32 cellular contexts compared by ENCODE assay signal in the genomic region with DNA sequence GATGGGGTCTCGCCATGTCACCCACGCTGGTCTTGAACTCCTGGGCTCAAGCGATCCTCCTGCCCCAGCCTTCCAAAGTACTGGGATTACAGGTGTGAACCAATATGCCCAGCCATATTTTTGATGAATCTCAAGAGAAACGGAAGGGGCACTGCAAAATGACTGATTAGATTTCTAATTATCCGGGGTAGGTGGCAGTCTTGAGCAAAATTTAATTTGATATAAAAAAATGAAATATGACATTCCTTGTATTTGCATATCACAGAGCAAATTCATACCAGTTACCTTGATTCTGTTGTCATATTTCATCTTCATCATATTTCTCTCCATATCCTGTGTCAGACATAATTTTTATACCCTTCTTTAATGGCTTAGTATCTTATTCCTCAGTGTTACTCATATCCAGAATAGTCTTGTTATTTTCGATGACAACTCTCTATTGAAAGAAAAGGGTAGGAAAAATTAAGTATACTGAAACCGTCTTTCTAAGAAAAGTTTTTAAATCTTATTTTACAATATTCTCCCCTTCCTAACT.
"Had no signal": no experiment of that assay in that cellular context is flagged by ENCODE, and none has a peak within 500 bp of the region (broad histone marks: within the 10 kb centered on the region; RNA-seq: fewer than 3 reads in every experiment).

No MANE protein-coding gene starts in this region.

- H3K27me3 Mint-ChIP-seq: activated CD8-positive, alpha-beta T cell treated with anti-CD3 and anti-CD28 coated beads for 36 hours; activated naive CD8-positive, alpha-beta T cell treated with anti-CD3 and anti-CD28 coated beads for 36 hours; activated T-helper 17 cell treated with anti-CD3 and anti-CD28 coated beads, Interleukin-2, amount 50 U/mL, for 72 hours had no signal

- H3K4me1 Mint-ChIP-seq: activated CD4-positive, alpha-beta T cell treated with anti-CD3 and anti-CD28 coated beads, Interleukin-2, amount 10 ng/mL, durations not matched to agents 24 days and 14 days; activated naive CD8-positive, alpha-beta T cell treated with anti-CD3 and anti-CD28 coated beads for 36 hours; activated T-helper 17 cell treated with anti-CD3 and anti-CD28 coated beads, Interleukin-2, amount 50 U/mL, for 72 hours had no signal

- ATAC-seq: activated CD8-positive, alpha-beta T cell treated with anti-CD3 and anti-CD28 coated beads for 36 hours; activated T-cell treated with anti-CD3 and anti-CD28 coated beads, Interleukin-2, amount 50 U/mL, for 72 hours; activated T-helper 17 cell treated with anti-CD3 and anti-CD28 coated beads, Interleukin-2, amount 50 U/mL, for 72 hours had no signal

- H3K36me3 ChIP-seq: brain microvascular endothelial cell, SJCRH30, WERI-Rb-1 had no signal

- DNase-seq: activated CD4-positive, alpha-beta T cell treated with anti-CD3 and anti-CD28 coated beads for 1 hour; activated CD4-positive, alpha-beta T cell treated with anti-CD3 and anti-CD28 coated beads, Interleukin-2, amount 10 ng/mL, durations not matched to agents 24 days and 14 days; activated CD4-positive, alpha-beta T cell treated with anti-CD3 and anti-CD28 coated beads, Interleukin-2, amount 50 U/mL, for 4 hours; activated CD4-positive, CD25-positive, alpha-beta regulatory T cell; activated CD8-positive, alpha-beta T cell treated with anti-CD3 and anti-CD28 coated beads for 36 hours; activated effector memory CD4-positive, alpha-beta T cell treated with anti-CD3 and anti-CD28 coated beads, Interleukin-2, amount 50 U/mL, for 16 hours; activated naive CD4-positive, alpha-beta T cell; activated naive CD4-positive, alpha-beta T cell treated with anti-CD3 and anti-CD28 coated beads, Interleukin-2, amount 50 U/mL, for 16 hours; activated naive CD8-positive, alpha-beta T cell treated with anti-CD3 and anti-CD28 coated beads for 36 hours; activated T-cell treated with anti-CD3 and anti-CD28 coated beads, Interleukin-2, amount 50 U/mL, for 1 hour; activated T-cell treated with anti-CD3 and anti-CD28 coated beads, Interleukin-2, amount 50 U/mL, for 72 hours; amniotic stem cell; aorta; brain microvascular endothelial cell; central memory CD4-positive, alpha-beta T cell; KG1; MM.1S; MV-4-11; NCI-H1092; NCI-H1436 treated with DMSO at 0.1 percent for 48 hours; NCI-H1694 treated with DMSO at 0.1 percent for 48 hours; NCI-H2029; NCI-H345; NCI-H524 treated with DMSO at 0.1 percent for 48 hours; SHP77; SJCRH30; SW 1271; T-helper 1 cell; T-helper 2 cell; T-helper 9 cell; WERI-Rb-1 had no signal

- H3K27ac Mint-ChIP-seq: activated CD4-positive, alpha-beta T cell treated with anti-CD3 and anti-CD28 coated beads, Interleukin-2, amount 10 ng/mL, durations not matched to agents 24 days and 14 days; activated CD8-positive, alpha-beta T cell treated with anti-CD3 and anti-CD28 coated beads for 36 hours; activated naive CD8-positive, alpha-beta T cell treated with anti-CD3 and anti-CD28 coated beads for 36 hours; activated T-cell treated with anti-CD3 and anti-CD28 coated beads, Interleukin-2, amount 50 U/mL, for 72 hours; activated T-helper 17 cell treated with anti-CD3 and anti-CD28 coated beads, Interleukin-2, amount 50 U/mL, for 72 hours had no signal

- H3K27ac ChIP-seq: brain microvascular endothelial cell, SJCRH30, WERI-Rb-1 had no signal

- H3K27me3 ChIP-seq: brain microvascular endothelial cell, SJCRH30 had no signal

- H3K4me3 Mint-ChIP-seq: activated CD4-positive, alpha-beta T cell treated with anti-CD3 and anti-CD28 coated beads, Interleukin-2, amount 10 ng/mL, durations not matched to agents 24 days and 14 days; activated CD8-positive, alpha-beta T cell treated with anti-CD3 and anti-CD28 coated beads for 36 hours; activated naive CD8-positive, alpha-beta T cell treated with anti-CD3 and anti-CD28 coated beads for 36 hours; activated T-cell treated with anti-CD3 and anti-CD28 coated beads, Interleukin-2, amount 50 U/mL, for 72 hours; activated T-helper 17 cell treated with anti-CD3 and anti-CD28 coated beads, Interleukin-2, amount 50 U/mL, for 72 hours had no signal

- H3K4me3 ChIP-seq: SJCRH30 had no signal

- H3K9me3 ChIP-seq: SJCRH30 had no signal
